ENCODE assay signal across 15 cellular contexts in the genomic region with DNA sequence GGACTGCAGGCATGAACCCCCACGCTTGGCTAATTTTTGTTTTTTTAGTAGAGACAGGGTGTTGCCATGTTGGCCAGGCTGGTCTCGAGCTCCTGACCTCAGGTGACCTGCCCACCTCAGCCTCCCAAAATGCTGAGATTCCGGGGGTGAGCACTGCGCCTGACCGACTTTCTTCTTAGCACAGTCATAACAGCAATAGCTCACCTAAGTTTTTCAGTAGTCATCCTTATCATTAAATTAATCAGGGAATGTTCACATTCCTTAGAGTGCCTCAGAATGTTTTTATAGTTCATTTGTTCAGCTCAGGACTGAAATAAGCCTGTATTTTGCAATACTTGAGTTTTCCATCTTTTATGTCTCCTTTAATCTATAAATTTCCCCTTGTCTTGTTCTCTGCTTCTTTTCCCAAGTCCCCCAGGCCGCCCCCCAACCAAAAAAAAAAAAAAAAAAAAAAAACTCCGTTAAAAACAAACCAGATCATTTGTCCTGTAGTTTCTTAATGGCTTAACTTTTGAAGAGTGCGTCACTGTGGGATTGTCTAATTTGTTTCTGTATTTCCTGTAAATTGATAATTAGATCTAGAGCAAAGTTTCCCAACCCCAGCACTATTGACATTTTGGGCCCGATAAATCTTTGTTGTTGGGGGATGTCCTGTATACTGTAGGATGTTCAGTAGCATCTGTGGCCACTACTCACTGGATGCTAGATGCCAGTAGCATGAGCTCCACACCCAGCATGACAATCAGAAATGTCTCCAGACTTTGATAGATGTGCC.
DNase-seq lines count a peak whose midpoint lies in the region; ATAC-seq and TF ChIP-seq lines count a peak whose summit lies in the region.
"Had no signal": no experiment of that assay in that cellular context is flagged by ENCODE, and none has a peak within 500 bp of the region (broad histone marks: within the 10 kb centered on the region; RNA-seq: fewer than 3 reads in every experiment).

No MANE protein-coding gene starts in this region.

- peaks cover 10% of the 10 kb centered on the region for H3K4me1 Mint-ChIP-seq in progenitor cell of endocrine pancreas (ENCODE audit: low read depth)
- H3K4me1 Mint-ChIP-seq: B cell had no signal

- H3K27me3 Mint-ChIP-seq in progenitor cell of endocrine pancreas = no peaks in the 10 kb centered on the region
- H3K27me3 Mint-ChIP-seq: B cell had no signal

- H3K36me3 ChIP-seq in testis (ENCODE audit: low read depth, missing control alignments) = no peaks in the 10 kb centered on the region
- H3K36me3 ChIP-seq: pancreas had no signal

- DNase-seq in Caki2 (ENCODE audit: low read depth) (peak; percentile 93), RPMI7951 (ENCODE audit: low read depth) (peak; percentile 11), fibroblast of gingiva (ENCODE audit: low read depth) (peak; percentile 5), progenitor cell of endocrine pancreas (ENCODE audit: low spot score, unreplicated experiment) (no peak), testis (no peak), SKM-1 (lab: John Stamatoyannopoulos, UW; ENCODE audit: unreplicated experiment) (no peak), anterior cingulate cortex (lab: John Stamatoyannopoulos, UW) (no peak)
- DNase-seq: activated effector memory CD4-positive, alpha-beta T cell treated with anti-CD3 and anti-CD28 coated beads, Interleukin-2, amount 50 U/mL, for 16 hours; central memory CD4-positive, alpha-beta T cell; NCI-H1694; NCI-H69; pancreas had no signal

- TF ChIP-seq POLR2A in testis (IDR thresholded peaks at IDR 0.05) = no peak

- in situ Hi-C loops in Caki2 (cut with HindIII; ENCODE audit: low pct_unique_long_range_greater_than_20kb, low sequenced_read_pairs) = no loop called here

- WGBS in testis, 2 donors = 89 to 94% methylated on average over 9 of the region's 9 CpGs

- H3K27ac Mint-ChIP-seq in progenitor cell of endocrine pancreas = peak overlapping the region; percentile 43
- H3K27ac Mint-ChIP-seq: B cell had no signal

- no peaks in the 10 kb centered on the region for H3K9me3 ChIP-seq in testis
- H3K9me3 ChIP-seq: pancreas had no signal

- H3K9me3 Mint-ChIP-seq in progenitor cell of endocrine pancreas (ENCODE audit: low read depth) = no peaks in the 10 kb centered on the region

- peaks cover 32% of the 10 kb centered on the region for H3K36me3 Mint-ChIP-seq in progenitor cell of endocrine pancreas (ENCODE audit: insufficient read depth)

- ATAC-seq in HG02885 (IDR thresholded peaks at IDR 0.05; ENCODE audit: poor library complexity, unreplicated experiment) = no peak
- ATAC-seq: GM12878, pancreas had no signal

- H3K27ac ChIP-seq in testis = peak overlapping the region in 1 of 2 donors; percentile 38

- no peak overlapping the region for H3K4me3 Mint-ChIP-seq in progenitor cell of endocrine pancreas (ENCODE audit: low read depth)
- H3K4me3 Mint-ChIP-seq: B cell had no signal

- no peaks in the 10 kb centered on the region for H3K27me3 ChIP-seq in testis
- H3K27me3 ChIP-seq: pancreas had no signal

- intact Hi-C loops in testis (cut with DNase I; ENCODE audit: low total_unique reads) = no loop called here

- no peak for TF ChIP-seq CTCF in progenitor cell of endocrine pancreas (IDR thresholded peaks at IDR 0.05; ENCODE audit: unreplicated experiment)
- TF ChIP-seq CTCF in testis (IDR thresholded peaks at IDR 0.05) = no peak

- H3K4me3 ChIP-seq in testis = no peak overlapping the region
- H3K4me3 ChIP-seq: GM12878, pancreas had no signal

- H3K4me1 ChIP-seq in testis = peaks cover 15% of the 10 kb centered on the region
- H3K4me1 ChIP-seq: pancreas had no signal

Comparison
In these comparisons a context has a peak if more than half of its experiments do, and no peak if none do; other contexts are left out.
1. DNase-seq: peak in Caki2 (single experiment), RPMI7951 (single experiment) and fibroblast of gingiva (single experiment); none in progenitor cell of endocrine pancreas (single experiment), testis (single experiment), SKM-1 (single experiment) and anterior cingulate cortex (0 of 58).